Comparison of ENCODE assay signal across 20 cellular contexts in genomic region chr17:79392598-79392997, GRCh38.
"Had no signal": no experiment of that assay in that cellular context is flagged by ENCODE, and none has a peak within 500 bp of the region (broad histone marks: within the 10 kb centered on the region; RNA-seq: fewer than 3 reads in every experiment).

No MANE protein-coding gene starts in this region.

- H3K9me3 Mint-ChIP-seq: activated B cell treated with CpG ODN at 0.5 μM for 24 hours; activated CD4-positive, alpha-beta memory T cell treated with anti-CD3 and anti-CD28 coated beads, Interleukin-2, amount 10 ng/mL, durations not matched to agents 7 days and 5 days; activated CD4-positive, alpha-beta T cell treated with anti-CD3 and anti-CD28 coated beads, Interleukin-2, amount 10 ng/mL, durations not matched to agents 7 days and 5 days; activated naive CD4-positive, alpha-beta T cell treated with anti-CD3 and anti-CD28 coated beads for 36 hours; activated naive CD4-positive, alpha-beta T cell treated with anti-CD3 and anti-CD28 coated beads, Interleukin-2, amount 50 U/mL, for 72 hours; activated naive CD8-positive, alpha-beta T cell treated with anti-CD3 and anti-CD28 coated beads for 36 hours; activated T-cell treated with anti-CD3 and anti-CD28 coated beads, Interleukin-2, amount 50 U/mL, for 4 hours; activated T-cell treated with anti-CD3 and anti-CD28 coated beads, Interleukin-2, amount 50 U/mL, for 72 hours; activated T-helper 1 cell treated with anti-CD3 and anti-CD28 coated beads, Interleukin-12 subunit alpha, Interleukin-12 subunit beta, Interleukin-2, Interleukin-4 antibody, amounts not matched to agents 30 ng/mL and 10 ng/mL and 1 ng/mL, durations not matched to agents 14 hours and 24 hours and 36 hours; activated T-helper 17 cell treated with anti-CD3 and anti-CD28 coated beads, Interleukin-2, amount 50 U/mL, for 72 hours; T-cell had no signal

- H3K4me3 ChIP-seq: adrenal gland, body of pancreas, breast epithelium had no signal

- H3K4me1 Mint-ChIP-seq: activated CD4-positive, alpha-beta memory T cell treated with anti-CD3 and anti-CD28 coated beads, Interleukin-2, amount 10 ng/mL, durations not matched to agents 7 days and 5 days; activated CD4-positive, alpha-beta T cell treated with anti-CD3 and anti-CD28 coated beads for 36 hours; activated CD4-positive, alpha-beta T cell treated with anti-CD3 and anti-CD28 coated beads, Interleukin-2, amount 10 ng/mL, durations not matched to agents 7 days and 5 days; activated CD8-positive, alpha-beta memory T cell treated with anti-CD3 and anti-CD28 coated beads, Interleukin-2, amount 10 ng/mL, durations not matched to agents 7 days and 5 days; activated naive CD8-positive, alpha-beta T cell treated with anti-CD3 and anti-CD28 coated beads for 36 hours; activated T-helper 17 cell treated with anti-CD3 and anti-CD28 coated beads, Interleukin-2, amount 50 U/mL, for 72 hours had no signal

- H3K27ac Mint-ChIP-seq: activated B cell treated with CpG ODN at 0.5 μM for 24 hours; activated CD4-positive, alpha-beta memory T cell treated with anti-CD3 and anti-CD28 coated beads, Interleukin-2, amount 10 ng/mL, durations not matched to agents 7 days and 5 days; activated CD4-positive, alpha-beta T cell treated with anti-CD3 and anti-CD28 coated beads for 36 hours; activated CD4-positive, alpha-beta T cell treated with anti-CD3 and anti-CD28 coated beads, Interleukin-2, amount 10 ng/mL, durations not matched to agents 7 days and 5 days; activated CD8-positive, alpha-beta memory T cell treated with anti-CD3 and anti-CD28 coated beads, Interleukin-2, amount 10 ng/mL, durations not matched to agents 7 days and 5 days; activated CD8-positive, alpha-beta T cell treated with anti-CD3 and anti-CD28 coated beads, Interleukin-2, amount 10 ng/mL, durations not matched to agents 7 days and 5 days; activated naive CD4-positive, alpha-beta T cell treated with anti-CD3 and anti-CD28 coated beads for 36 hours; activated naive CD4-positive, alpha-beta T cell treated with anti-CD3 and anti-CD28 coated beads, Interleukin-2, amount 50 U/mL, for 72 hours; activated naive CD8-positive, alpha-beta T cell treated with anti-CD3 and anti-CD28 coated beads for 36 hours; activated T-cell treated with anti-CD3 and anti-CD28 coated beads, Interleukin-2, amount 50 U/mL, for 72 hours; activated T-helper 1 cell treated with anti-CD3 and anti-CD28 coated beads, Interleukin-12 subunit alpha, Interleukin-12 subunit beta, Interleukin-2, Interleukin-4 antibody, amounts not matched to agents 30 ng/mL and 10 ng/mL and 1 ng/mL, durations not matched to agents 14 hours and 24 hours and 36 hours; activated T-helper 17 cell treated with anti-CD3 and anti-CD28 coated beads, Interleukin-2, amount 50 U/mL, for 72 hours; T-cell; T-helper 17 cell had no signal

- H3K4me3 Mint-ChIP-seq: activated B cell treated with CpG ODN at 0.5 μM for 24 hours; activated CD4-positive, alpha-beta memory T cell treated with anti-CD3 and anti-CD28 coated beads, Interleukin-2, amount 10 ng/mL, durations not matched to agents 7 days and 5 days; activated CD4-positive, alpha-beta T cell treated with anti-CD3 and anti-CD28 coated beads for 36 hours; activated CD4-positive, alpha-beta T cell treated with anti-CD3 and anti-CD28 coated beads, Interleukin-2, amount 10 ng/mL, durations not matched to agents 7 days and 5 days; activated CD8-positive, alpha-beta memory T cell treated with anti-CD3 and anti-CD28 coated beads, Interleukin-2, amount 10 ng/mL, durations not matched to agents 7 days and 5 days; activated CD8-positive, alpha-beta T cell treated with anti-CD3 and anti-CD28 coated beads, Interleukin-2, amount 10 ng/mL, durations not matched to agents 7 days and 5 days; activated naive CD4-positive, alpha-beta T cell treated with anti-CD3 and anti-CD28 coated beads for 36 hours; activated naive CD8-positive, alpha-beta T cell treated with anti-CD3 and anti-CD28 coated beads for 36 hours; activated T-cell treated with anti-CD3 and anti-CD28 coated beads, Interleukin-2, amount 50 U/mL, for 4 hours; activated T-cell treated with anti-CD3 and anti-CD28 coated beads, Interleukin-2, amount 50 U/mL, for 72 hours; activated T-helper 1 cell treated with anti-CD3 and anti-CD28 coated beads, Interleukin-12 subunit alpha, Interleukin-12 subunit beta, Interleukin-2, Interleukin-4 antibody, amounts not matched to agents 30 ng/mL and 10 ng/mL and 1 ng/mL, durations not matched to agents 14 hours and 24 hours and 36 hours; activated T-helper 17 cell treated with anti-CD3 and anti-CD28 coated beads, Interleukin-2, amount 50 U/mL, for 72 hours; T-cell; T-helper 17 cell had no signal

- H3K36me3 Mint-ChIP-seq: activated CD8-positive, alpha-beta memory T cell treated with anti-CD3 and anti-CD28 coated beads, Interleukin-2, amount 10 ng/mL, durations not matched to agents 7 days and 5 days; activated naive CD4-positive, alpha-beta T cell treated with anti-CD3 and anti-CD28 coated beads, Interleukin-2, amount 50 U/mL, for 72 hours; activated naive CD8-positive, alpha-beta T cell treated with anti-CD3 and anti-CD28 coated beads for 36 hours; T-cell had no signal

- H3K9me3 ChIP-seq: adrenal gland, body of pancreas, breast epithelium had no signal

- H3K27ac ChIP-seq: adrenal gland, body of pancreas, brain microvascular endothelial cell, breast epithelium, VCaP had no signal

- H3K4me1 ChIP-seq: adrenal gland, body of pancreas, breast epithelium had no signal

- H3K36me3 ChIP-seq: adrenal gland, brain microvascular endothelial cell, breast epithelium had no signal

- H3K27me3 ChIP-seq: brain microvascular endothelial cell had no signal
